ENCODE assay signal across 10 cellular contexts in the genomic region with DNA sequence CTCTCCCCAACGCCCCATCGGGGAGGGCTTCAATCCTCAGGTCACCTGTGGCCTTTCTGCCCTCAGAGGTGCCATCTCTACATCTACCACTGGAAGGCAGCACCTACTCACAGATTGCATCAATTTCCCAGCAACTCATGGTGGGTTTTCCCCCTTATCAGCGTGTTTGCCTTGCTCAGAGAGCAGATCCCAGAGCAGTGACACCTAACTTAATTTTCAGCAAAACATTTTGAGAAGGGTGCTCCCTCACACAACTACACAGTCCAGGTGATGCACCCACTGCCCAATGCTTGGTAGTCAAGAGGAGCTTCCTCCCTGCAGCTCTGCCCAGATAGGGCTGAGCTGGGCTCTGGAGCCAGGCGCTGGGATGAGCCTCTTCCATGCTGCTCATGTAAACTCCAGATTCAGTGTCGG. TPM values are rescaled to one million over a fixed set of nuclear protein-coding genes. Genes with fewer than 3 reads are reported as not detected.
A peak's percentile ranks its signal among the peaks of the same experiment; 100 is the strongest.
DNase-seq lines count a peak whose midpoint lies in the region; ATAC-seq and TF ChIP-seq lines count a peak whose summit lies in the region.
"Had no signal": no experiment of that assay in that cellular context is flagged by ENCODE, and none has a peak within 500 bp of the region (broad histone marks: within the 10 kb centered on the region; RNA-seq: fewer than 3 reads in every experiment).

No MANE protein-coding gene starts in this region.

- no peaks in the 10 kb centered on the region for H3K4me1 Mint-ChIP-seq in CD8-positive, alpha-beta T cell (ENCODE audit: low read depth)
- H3K4me1 Mint-ChIP-seq in mesothelial cell of epicardium: no peaks in the 10 kb centered on the region

- POLR2A ChIA-PET in CD8-positive, alpha-beta T cell (lab: Charles Lee): interaction anchor here (0.6 kb wide), 1 partner anchor 1159 kb away, joined by 3 read pairs; no protein-coding TSS in a partner anchor

- DNase-seq in HuH-7 (ENCODE audit: low spot score): peak; percentile 24
- peak; percentile 23 for DNase-seq in germinal center (ENCODE audit: low spot score)
- no peak for DNase-seq in CD8-positive, alpha-beta T cell
- DNase-seq in mesothelial cell of epicardium (ENCODE audit: low spot score in 2 of 2, unreplicated experiment in 2 of 2): no peak
- DNase-seq in activated naive CD4-positive, alpha-beta T cell (lab: John Stamatoyannopoulos, UW): no peak
- DNase-seq in COLO829 (ENCODE audit: low spot score): no peak

- no peaks in the 10 kb centered on the region for H3K27me3 ChIP-seq in CD8-positive, alpha-beta T cell (ENCODE audit: insufficient read depth, low read length)

- H3K4me3 Mint-ChIP-seq in CD8-positive, alpha-beta T cell: no peak overlapping the region
- H3K4me3 Mint-ChIP-seq in mesothelial cell of epicardium: no peak overlapping the region
- H3K4me3 Mint-ChIP-seq: T-helper 1 cell treated with Interleukin-12 subunit alpha and Interleukin-12 subunit beta and Interleukin-4 antibody, amounts not matched to agents 30 μg/mL and 1 μg/mL, for 36 hours had no signal

- H3K9me3 Mint-ChIP-seq in CD8-positive, alpha-beta T cell: no peaks in the 10 kb centered on the region
- H3K9me3 Mint-ChIP-seq in mesothelial cell of epicardium: peaks cover 15% of the 10 kb centered on the region
- H3K9me3 Mint-ChIP-seq: T-helper 1 cell treated with Interleukin-12 subunit alpha and Interleukin-12 subunit beta and Interleukin-4 antibody, amounts not matched to agents 30 μg/mL and 1 μg/mL, for 36 hours had no signal

- H3K4me1 ChIP-seq in CD8-positive, alpha-beta T cell (ENCODE audit: insufficient read depth, low read length): no peaks in the 10 kb centered on the region

- intact Hi-C loops in CD8-positive, alpha-beta T cell (cut with DNase I, micrococcal nuclease): no loop called here

- ATAC-seq in GM18498 (IDR thresholded peaks at IDR 0.05; ENCODE audit: unreplicated experiment) (peak; percentile 85), GM21576 (IDR thresholded peaks at IDR 0.05; ENCODE audit: unreplicated experiment) (peak; percentile 82)
- ATAC-seq in CD8-positive, alpha-beta T cell: no peak

- no peaks in the 10 kb centered on the region for H3K36me3 ChIP-seq in CD8-positive, alpha-beta T cell (ENCODE audit: insufficient read depth, low read length)

- peaks cover 6% of the 10 kb centered on the region for H3K27me3 Mint-ChIP-seq in CD8-positive, alpha-beta T cell (ENCODE audit: low read depth)
- peaks cover 22% of the 10 kb centered on the region for H3K27me3 Mint-ChIP-seq in mesothelial cell of epicardium (ENCODE audit: low read depth)

- no peaks in the 10 kb centered on the region for H3K36me3 Mint-ChIP-seq in CD8-positive, alpha-beta T cell
- peaks cover 4% of the 10 kb centered on the region for H3K36me3 Mint-ChIP-seq in mesothelial cell of epicardium

- H3K9me3 ChIP-seq in CD8-positive, alpha-beta T cell (ENCODE audit: low read length): no peaks in the 10 kb centered on the region

- no peak overlapping the region for H3K27ac ChIP-seq in CD8-positive, alpha-beta T cell (ENCODE audit: low read depth, low read length)

- no peak overlapping the region for H3K27ac Mint-ChIP-seq in CD8-positive, alpha-beta T cell
- H3K27ac Mint-ChIP-seq in mesothelial cell of epicardium: no peak overlapping the region
- H3K27ac Mint-ChIP-seq: T-helper 1 cell treated with Interleukin-12 subunit alpha and Interleukin-12 subunit beta and Interleukin-4 antibody, amounts not matched to agents 30 μg/mL and 1 μg/mL, for 36 hours had no signal

- no peak overlapping the region for H3K4me3 ChIP-seq in CD8-positive, alpha-beta T cell (ENCODE audit: low read depth, low read length)

- CTCF ChIA-PET in CD8-positive, alpha-beta T cell (lab: Charles Lee): no interaction called here

- TF ChIP-seq CTCF in CD8-positive, alpha-beta T cell (IDR thresholded peaks at IDR 0.05): no peak
- no peak for TF ChIP-seq CTCF in mesothelial cell of epicardium (IDR thresholded peaks at IDR 0.05; ENCODE audit: unreplicated experiment)

RNA-seq across cellular contexts. Expression of gene PLG, which starts 48.2 kb away (rescaled TPM):
- total RNA-seq in CD8-positive, alpha-beta T cell: not detected
- 0.16 to 0.38 TPM (median 0.22 TPM) in 3 replicates for total RNA-seq in mesothelial cell of epicardium
- total RNA-seq: urinary bladder had no signal

Comparison
In these comparisons a context has a peak if more than half of its experiments do, and no peak if none do; other contexts are left out.
1. DNase-seq: peak in HuH-7 (single experiment) and germinal center (single experiment); none in CD8-positive, alpha-beta T cell (0 of 7), mesothelial cell of epicardium (0 of 2), activated naive CD4-positive, alpha-beta T cell (0 of 4) and COLO829 (single experiment).